In genomic region chr5:179906795-179907569, GRCh38 we compare ENCODE assay signal across 1 cellular context.
A peak's percentile ranks its signal among the peaks of the same experiment; 100 is the strongest.
TF ChIP-seq lines count a peak whose summit lies in the region.

No MANE protein-coding gene starts in this region.

TF ChIP-seq in HepG2, 621 proteins besides CTCF, POLR2A, EP300 and RAD21 (continued from another document):
- TF ChIP-seq ZBTB4 (CRISPR knock-in tag; IDR thresholded peaks at IDR 0.05; ENCODE audit: borderline replicate concordance) (0 out of 2 replicates have a peak, but pooled peaks have one; percentile 22), TBL1XR1 (IDR thresholded peaks at IDR 0.05; ENCODE audit: borderline replicate concordance, low read length, partially characterized antibody) (no peak), ZFX (CRISPR knock-in tag; IDR thresholded peaks at IDR 0.05; ENCODE audit: low read depth) (peak; percentile 73), NRL (CRISPR knock-in tag; IDR thresholded peaks at IDR 0.05; ENCODE audit: borderline replicate concordance) (no peak), SRSF4 (IDR thresholded peaks at IDR 0.05; ENCODE audit: low read depth, low read length, poor library complexity, severe bottlenecking) (no peak)
- TF ChIP-seq, protein P1, sequence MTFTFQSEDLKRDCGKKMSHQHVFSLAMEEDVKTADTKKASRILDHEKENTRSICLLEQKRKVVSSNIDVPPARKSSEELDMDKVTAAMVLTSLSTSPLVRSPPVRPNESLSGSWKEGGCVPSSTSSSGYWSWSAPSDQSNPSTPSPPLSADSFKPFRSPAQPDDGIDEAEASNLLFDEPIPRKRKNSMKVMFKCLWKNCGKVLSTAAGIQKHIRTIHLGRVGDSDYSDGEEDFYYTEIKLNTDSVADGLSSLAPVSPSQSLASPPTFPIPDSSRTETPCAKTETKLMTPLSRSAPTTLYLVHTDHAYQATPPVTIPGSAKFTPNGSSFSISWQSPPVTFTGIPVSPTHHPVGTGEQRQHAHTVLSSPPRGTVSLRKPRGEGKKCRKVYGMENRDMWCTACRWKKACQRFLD (CRISPR knock-in tag; IDR thresholded peaks at IDR 0.05; ENCODE audit: borderline replicate concordance), result 0 out of 2 replicates have a peak, but pooled peaks have one; percentile 38
TF ChIP-seq in HepG2: peak in this region for 48.
